Comparison of ENCODE assay signal across 9 cellular contexts in the genomic region with DNA sequence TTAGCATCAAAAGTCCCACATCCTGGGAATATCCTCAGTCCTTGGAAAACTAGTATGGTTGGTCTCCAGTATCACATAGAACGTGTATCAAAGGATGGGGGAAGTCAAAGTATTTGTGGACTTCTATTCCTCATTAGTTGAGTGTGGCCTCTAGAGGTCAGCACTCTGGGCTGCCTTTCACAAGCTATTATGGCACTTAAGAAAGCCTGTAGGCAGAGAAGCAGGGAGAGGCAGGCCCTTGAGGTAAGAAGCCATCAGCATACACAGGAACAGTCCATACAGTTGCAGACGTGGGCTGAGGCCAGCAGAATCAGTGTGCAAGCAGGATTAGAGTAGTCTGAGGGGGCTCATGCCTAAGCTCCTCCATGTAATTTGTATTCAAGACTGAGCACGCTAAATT.
DNase-seq lines count a peak whose midpoint lies in the region; ATAC-seq and TF ChIP-seq lines count a peak whose summit lies in the region.
"Had no signal": no experiment of that assay in that cellular context is flagged by ENCODE, and none has a peak within 500 bp of the region (broad histone marks: within the 10 kb centered on the region; RNA-seq: fewer than 3 reads in every experiment).

No MANE protein-coding gene starts in this region.

- no peaks in the 10 kb centered on the region for H3K27me3 Mint-ChIP-seq in chondrocyte (ENCODE audit: low read depth)

- H3K4me3 Mint-ChIP-seq in chondrocyte (ENCODE audit: unreplicated experiment): no peak overlapping the region

- H3K36me3 Mint-ChIP-seq in chondrocyte (ENCODE audit: low read depth): no peaks in the 10 kb centered on the region

- no peak overlapping the region for H3K27ac Mint-ChIP-seq in chondrocyte (ENCODE audit: unreplicated experiment)

- no peaks in the 10 kb centered on the region for H3K4me1 Mint-ChIP-seq in chondrocyte (ENCODE audit: low read depth)

- no peaks in the 10 kb centered on the region for H3K9me3 Mint-ChIP-seq in chondrocyte (ENCODE audit: low read depth)

- ATAC-seq in GM21526 (IDR thresholded peaks at IDR 0.05; ENCODE audit: low FRiP score, unreplicated experiment) (no peak), HG03095 (IDR thresholded peaks at IDR 0.05; ENCODE audit: unreplicated experiment) (no peak), HG03520 (IDR thresholded peaks at IDR 0.05; ENCODE audit: unreplicated experiment) (no peak)

- peak; percentile 27 for DNase-seq in GM12865 (ENCODE audit: low read depth)
- DNase-seq in NCI-H146 (lab: John Stamatoyannopoulos, UW): peak; percentile 64
- no peak for DNase-seq in chondrocyte (ENCODE audit: low spot score)
- DNase-seq in pons (ENCODE audit: low spot score): peak; percentile 16
- DNase-seq: stimulated activated naive CD4-positive, alpha-beta T cell treated with Interleukin-2 at 50 U/mL for 16 hours had no signal

- no peak overlapping the region for H3K4me3 ChIP-seq in GM12865 (ENCODE audit: low read depth, low read length)
- H3K4me3 ChIP-seq: SJCRH30 had no signal

- TF ChIP-seq CTCF in GM12865 (IDR thresholded peaks at IDR 0.05; ENCODE audit: insufficient read depth, low read depth, low read length, missing control alignments): peak; percentile 31
- peak; percentile 67 for TF ChIP-seq CTCF in chondrocyte (IDR thresholded peaks at IDR 0.05)
